19 cellular contexts compared by ENCODE assay signal in the genomic region with DNA sequence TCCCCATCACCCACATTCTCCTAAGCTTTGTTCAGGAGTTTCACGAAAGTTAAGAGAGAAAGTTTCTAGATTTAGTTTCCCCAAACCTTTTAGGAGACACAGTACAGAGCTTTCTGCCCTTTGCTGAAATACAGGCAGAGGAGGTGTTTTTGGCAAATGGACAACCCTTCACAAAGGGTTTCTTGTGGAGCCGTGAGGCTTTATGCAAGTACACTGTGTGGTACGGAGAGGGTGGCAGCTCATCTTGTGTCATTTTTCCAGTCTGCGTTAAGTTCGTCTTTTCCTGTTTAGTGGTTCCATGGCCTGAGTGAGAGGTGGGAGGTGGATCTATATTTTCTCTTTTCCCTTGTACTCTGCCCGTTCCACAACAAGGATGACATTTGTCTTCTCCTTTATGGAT.
DNase-seq lines count a peak whose midpoint lies in the region; ATAC-seq and TF ChIP-seq lines count a peak whose summit lies in the region.
"Had no signal": no experiment of that assay in that cellular context is flagged by ENCODE, and none has a peak within 500 bp of the region (broad histone marks: within the 10 kb centered on the region; RNA-seq: fewer than 3 reads in every experiment).

No MANE protein-coding gene starts in this region.

- DNase-seq in Ammon's horn (ENCODE audit: low spot score) (peak; percentile 32), WTC11 (ENCODE audit: low spot score) (no peak), iPS DF 6.9 (ENCODE audit: low read depth, low spot score) (no peak), neural progenitor cell (ENCODE audit: low spot score) (no peak), T1000 (lab: John Stamatoyannopoulos, UW) (no peak), COR-L47 (lab: John Stamatoyannopoulos, UW) (no peak)
- DNase-seq in activated CD4-positive, alpha-beta T cell treated with anti-CD3 and anti-CD28 coated beads for 36 hours, result no peak
- no peak for DNase-seq in activated CD4-positive, CD25-positive, alpha-beta regulatory T cell treated with anti-CD3 and anti-CD28 coated beads, Interleukin-2, amount 50 U/mL, for 72 hours
- DNase-seq: DMS 273 treated with DMSO at 0.1 percent for 48 hours, DND-41, GM23248, KG1, NCI-H1417, NCI-H187, NCI-H226, NCI-H524 treated with DMSO at 0.1 percent for 48 hours had no signal

- TF ChIP-seq CTCF in WTC11 (IDR thresholded peaks at IDR 0.05), result no peak
- TF ChIP-seq CTCF in neural progenitor cell (IDR thresholded peaks at IDR 0.05), result no peak

- no peaks in the 10 kb centered on the region for H4K20me1 ChIP-seq in neural progenitor cell (ENCODE audit: low read depth)

- H3K36me3 ChIP-seq in iPS DF 6.9 (ENCODE audit: control insufficient read depth, insufficient read depth, low read length) (peaks cover 8% of the 10 kb centered on the region; the same call in 1 of the 2 replicates), neural progenitor cell (no peaks in the 10 kb centered on the region)
- H3K36me3 ChIP-seq: SJSA1 had no signal

- H3K27me3 Mint-ChIP-seq in WTC11 (ENCODE audit: low read depth), result no peaks in the 10 kb centered on the region
- H3K27me3 Mint-ChIP-seq in neural progenitor cell (ENCODE audit: insufficient read depth, low read depth), result peaks cover 9% of the 10 kb centered on the region
- H3K27me3 Mint-ChIP-seq in activated CD4-positive, alpha-beta T cell treated with anti-CD3 and anti-CD28 coated beads for 36 hours, result no peaks in the 10 kb centered on the region

- H3K9me3 ChIP-seq in iPS DF 6.9 (ENCODE audit: control insufficient read depth, insufficient read depth, low read length) (no peaks in the 10 kb centered on the region), neural progenitor cell (ENCODE audit: low read depth) (no peaks in the 10 kb centered on the region)
- H3K9me3 ChIP-seq: SJSA1 had no signal

- peak; percentile 21 for ATAC-seq in WTC11
- no peak for ATAC-seq in activated CD4-positive, alpha-beta T cell treated with anti-CD3 and anti-CD28 coated beads for 36 hours

- H3F3A ChIP-seq in neural progenitor cell (ENCODE audit: low read depth), result peaks cover 3% of the 10 kb centered on the region

- H3K9me3 Mint-ChIP-seq in WTC11, result no peaks in the 10 kb centered on the region
- H3K9me3 Mint-ChIP-seq in neural progenitor cell, result peaks cover 3% of the 10 kb centered on the region
- H3K9me3 Mint-ChIP-seq in activated CD4-positive, alpha-beta T cell treated with anti-CD3 and anti-CD28 coated beads for 36 hours (ENCODE audit: low read depth), result no peaks in the 10 kb centered on the region

- peak overlapping the region; percentile 67 for H3K27ac ChIP-seq in iPS DF 6.9 (ENCODE audit: low read length)
- H3K27ac ChIP-seq in neural progenitor cell, result no peak overlapping the region
- H3K27ac ChIP-seq: 22Rv1, GM23248, SJSA1 had no signal

- CTCF ChIA-PET in WTC11 (lab: Charles Lee), result no interaction called here
- CTCF ChIA-PET in activated CD4-positive, alpha-beta T cell treated with anti-CD3 and anti-CD28 coated beads for 36 hours (lab: Charles Lee), result interaction anchor here (1.4 kb wide), 1 partner anchor 125 kb away, joined by 3 read pairs; no protein-coding TSS in a partner anchor

- H3K4me1 ChIP-seq in iPS DF 6.9 (ENCODE audit: control insufficient read depth, insufficient read depth, low read length), result peaks cover 8% of the 10 kb centered on the region
- H3K4me1 ChIP-seq in neural progenitor cell, result peaks cover 5% of the 10 kb centered on the region
- H3K4me1 ChIP-seq: SJSA1 had no signal

- H3K27ac Mint-ChIP-seq in WTC11, result peak overlapping the region; percentile 97
- no peak overlapping the region for H3K27ac Mint-ChIP-seq in neural progenitor cell
- H3K27ac Mint-ChIP-seq in activated CD4-positive, alpha-beta T cell treated with anti-CD3 and anti-CD28 coated beads for 36 hours, result no peak overlapping the region
- H3K27ac Mint-ChIP-seq: B cell had no signal

- peaks cover 71% of the 10 kb centered on the region for H3K4me1 Mint-ChIP-seq in WTC11
- H3K4me1 Mint-ChIP-seq in neural progenitor cell, result peaks cover 4% of the 10 kb centered on the region
- H3K4me1 Mint-ChIP-seq in activated CD4-positive, alpha-beta T cell treated with anti-CD3 and anti-CD28 coated beads for 36 hours, result no peaks in the 10 kb centered on the region
- H3K4me1 Mint-ChIP-seq: B cell had no signal

- H3K4me3 Mint-ChIP-seq in WTC11 (peak overlapping the region; percentile 65), neural progenitor cell (no peak overlapping the region)
- H3K4me3 Mint-ChIP-seq in activated CD4-positive, alpha-beta T cell treated with anti-CD3 and anti-CD28 coated beads for 36 hours, result no peak overlapping the region
- H3K4me3 Mint-ChIP-seq: B cell had no signal

- no peak overlapping the region for H3K9ac ChIP-seq in neural progenitor cell
- H3K9ac ChIP-seq: GM23248 had no signal

- intact Hi-C loops in activated CD4-positive, alpha-beta T cell treated with anti-CD3 and anti-CD28 coated beads for 36 hours (cut with DNase I, micrococcal nuclease), result no loop called here

- no CpG with 5 or more reads among the region's 6 CpGs for WGBS in iPS DF 6.9 (ENCODE audit: insufficient coverage, insufficient read length)

- H3K36me3 Mint-ChIP-seq in WTC11 (peaks cover 78% of the 10 kb centered on the region), neural progenitor cell (no peaks in the 10 kb centered on the region)
- H3K36me3 Mint-ChIP-seq in activated CD4-positive, alpha-beta T cell treated with anti-CD3 and anti-CD28 coated beads for 36 hours (ENCODE audit: low read depth), result no peaks in the 10 kb centered on the region

- POLR2A ChIA-PET in WTC11 (lab: Charles Lee), result interaction anchor here (0.7 to 1.0 kb wide), 2 partner anchors 74 to 469 kb away, joined by 3 read pairs; no protein-coding TSS in a partner anchor
- POLR2A ChIA-PET in activated CD4-positive, alpha-beta T cell treated with anti-CD3 and anti-CD28 coated beads for 36 hours (lab: Charles Lee), result no interaction called here

- H2AFZ ChIP-seq in neural progenitor cell (replicated peaks), result peak overlapping the region; percentile 68
- H2AFZ ChIP-seq: GM23248 had no signal

- no peaks in the 10 kb centered on the region for H3K79me2 ChIP-seq in neural progenitor cell (ENCODE audit: low read depth)

- H3K4me3 ChIP-seq in iPS DF 6.9 (ENCODE audit: low read length) (no peak overlapping the region), neural progenitor cell (no peak overlapping the region)
- H3K4me3 ChIP-seq: GM23248, SJSA1 had no signal

- no peak overlapping the region for H3K4me2 ChIP-seq in neural progenitor cell

- H3K27me3 ChIP-seq in iPS DF 6.9 (ENCODE audit: control insufficient read depth, insufficient read depth, low read length) (no peaks in the 10 kb centered on the region), neural progenitor cell (no peaks in the 10 kb centered on the region)
- H3K27me3 ChIP-seq: SJSA1 had no signal

TF ChIP-seq in WTC11, 78 proteins besides CTCF, POLR2A, EP300 and RAD21:
- TF ChIP-seq ZNF416 (CRISPR knock-in tag; IDR thresholded peaks at IDR 0.05), result 0 out of 2 replicates have a peak, but pooled peaks have one; percentile 19
- no peak for TF ChIP-seq NR3C1 (CRISPR knock-in tag; conservative IDR thresholded peaks at IDR 0.05; ENCODE audit: low read depth)
- TF ChIP-seq ZNF263 (CRISPR knock-in tag; IDR thresholded peaks at IDR 0.05; ENCODE audit: low read depth), result no peak
- TF ChIP-seq, protein P1, sequence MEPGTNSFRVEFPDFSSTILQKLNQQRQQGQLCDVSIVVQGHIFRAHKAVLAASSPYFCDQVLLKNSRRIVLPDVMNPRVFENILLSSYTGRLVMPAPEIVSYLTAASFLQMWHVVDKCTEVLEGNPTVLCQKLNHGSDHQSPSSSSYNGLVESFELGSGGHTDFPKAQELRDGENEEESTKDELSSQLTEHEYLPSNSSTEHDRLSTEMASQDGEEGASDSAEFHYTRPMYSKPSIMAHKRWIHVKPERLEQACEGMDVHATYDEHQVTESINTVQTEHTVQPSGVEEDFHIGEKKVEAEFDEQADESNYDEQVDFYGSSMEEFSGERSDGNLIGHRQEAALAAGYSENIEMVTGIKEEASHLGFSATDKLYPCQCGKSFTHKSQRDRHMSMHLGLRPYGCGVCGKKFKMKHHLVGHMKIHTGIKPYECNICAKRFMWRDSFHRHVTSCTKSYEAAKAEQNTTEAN (CRISPR knock-in tag; IDR thresholded peaks at IDR 0.05), result no peak
